In the genomic region with DNA sequence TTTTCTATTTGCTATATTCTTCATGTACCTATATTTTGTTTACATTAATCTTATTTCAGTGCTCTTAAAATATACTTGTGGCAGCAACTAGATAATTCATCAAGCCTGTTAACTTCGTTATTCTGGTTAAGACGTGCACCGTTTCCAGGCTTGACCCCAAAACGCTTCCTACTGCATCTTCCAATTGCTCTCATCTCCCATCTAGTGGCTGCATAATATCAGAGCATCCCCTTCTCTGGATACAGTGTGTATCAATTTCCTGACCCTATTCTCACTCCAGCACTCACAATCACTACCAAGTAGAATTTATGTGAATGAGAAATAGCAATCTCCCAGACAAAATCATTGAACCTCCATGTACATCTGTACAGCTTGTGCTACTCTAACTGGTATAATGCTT, we compare ENCODE assay signal across 1 cellular context.
TF ChIP-seq lines count a peak whose summit lies in the region.

No MANE protein-coding gene starts in this region.

TF ChIP-seq in HCT116, 20 proteins besides CTCF, POLR2A, EP300 and RAD21 (continued from another document):
- TF ChIP-seq, protein P1, sequence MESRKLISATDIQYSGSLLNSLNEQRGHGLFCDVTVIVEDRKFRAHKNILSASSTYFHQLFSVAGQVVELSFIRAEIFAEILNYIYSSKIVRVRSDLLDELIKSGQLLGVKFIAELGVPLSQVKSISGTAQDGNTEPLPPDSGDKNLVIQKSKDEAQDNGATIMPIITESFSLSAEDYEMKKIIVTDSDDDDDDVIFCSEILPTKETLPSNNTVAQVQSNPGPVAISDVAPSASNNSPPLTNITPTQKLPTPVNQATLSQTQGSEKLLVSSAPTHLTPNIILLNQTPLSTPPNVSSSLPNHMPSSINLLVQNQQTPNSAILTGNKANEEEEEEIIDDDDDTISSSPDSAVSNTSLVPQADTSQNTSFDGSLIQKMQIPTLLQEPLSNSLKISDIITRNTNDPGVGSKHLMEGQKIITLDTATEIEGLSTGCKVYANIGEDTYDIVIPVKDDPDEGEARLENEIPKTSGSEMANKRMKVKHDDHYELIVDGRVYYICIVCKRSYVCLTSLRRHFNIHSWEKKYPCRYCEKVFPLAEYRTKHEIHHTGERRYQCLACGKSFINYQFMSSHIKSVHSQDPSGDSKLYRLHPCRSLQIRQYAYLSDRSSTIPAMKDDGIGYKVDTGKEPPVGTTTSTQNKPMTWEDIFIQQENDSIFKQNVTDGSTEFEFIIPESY (IDR thresholded peaks at IDR 0.05; ENCODE audit: extremely low read depth, insufficient replicate concordance, low read length): no peak
- TF ChIP-seq, protein P2, sequence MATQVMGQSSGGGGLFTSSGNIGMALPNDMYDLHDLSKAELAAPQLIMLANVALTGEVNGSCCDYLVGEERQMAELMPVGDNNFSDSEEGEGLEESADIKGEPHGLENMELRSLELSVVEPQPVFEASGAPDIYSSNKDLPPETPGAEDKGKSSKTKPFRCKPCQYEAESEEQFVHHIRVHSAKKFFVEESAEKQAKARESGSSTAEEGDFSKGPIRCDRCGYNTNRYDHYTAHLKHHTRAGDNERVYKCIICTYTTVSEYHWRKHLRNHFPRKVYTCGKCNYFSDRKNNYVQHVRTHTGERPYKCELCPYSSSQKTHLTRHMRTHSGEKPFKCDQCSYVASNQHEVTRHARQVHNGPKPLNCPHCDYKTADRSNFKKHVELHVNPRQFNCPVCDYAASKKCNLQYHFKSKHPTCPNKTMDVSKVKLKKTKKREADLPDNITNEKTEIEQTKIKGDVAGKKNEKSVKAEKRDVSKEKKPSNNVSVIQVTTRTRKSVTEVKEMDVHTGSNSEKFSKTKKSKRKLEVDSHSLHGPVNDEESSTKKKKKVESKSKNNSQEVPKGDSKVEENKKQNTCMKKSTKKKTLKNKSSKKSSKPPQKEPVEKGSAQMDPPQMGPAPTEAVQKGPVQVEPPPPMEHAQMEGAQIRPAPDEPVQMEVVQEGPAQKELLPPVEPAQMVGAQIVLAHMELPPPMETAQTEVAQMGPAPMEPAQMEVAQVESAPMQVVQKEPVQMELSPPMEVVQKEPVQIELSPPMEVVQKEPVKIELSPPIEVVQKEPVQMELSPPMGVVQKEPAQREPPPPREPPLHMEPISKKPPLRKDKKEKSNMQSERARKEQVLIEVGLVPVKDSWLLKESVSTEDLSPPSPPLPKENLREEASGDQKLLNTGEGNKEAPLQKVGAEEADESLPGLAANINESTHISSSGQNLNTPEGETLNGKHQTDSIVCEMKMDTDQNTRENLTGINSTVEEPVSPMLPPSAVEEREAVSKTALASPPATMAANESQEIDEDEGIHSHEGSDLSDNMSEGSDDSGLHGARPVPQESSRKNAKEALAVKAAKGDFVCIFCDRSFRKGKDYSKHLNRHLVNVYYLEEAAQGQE (IDR thresholded peaks at IDR 0.05; ENCODE audit: low read depth): no peak
- TF ChIP-seq JUND (IDR thresholded peaks at IDR 0.05) (no peak), SRF (IDR thresholded peaks at IDR 0.05; ENCODE audit: low read depth) (no peak), CEBPB (IDR thresholded peaks at IDR 0.05; ENCODE audit: low read depth) (no peak), EZH2 (IDR thresholded peaks at IDR 0.05) (no peak), YY1 (IDR thresholded peaks at IDR 0.05; ENCODE audit: extremely low read depth, insufficient replicate concordance, low read depth, low read length) (no peak), SP1 (IDR thresholded peaks at IDR 0.05; ENCODE audit: low read depth) (no peak), SIN3A (IDR thresholded peaks at IDR 0.05; ENCODE audit: low read depth) (no peak), EGR1 (IDR thresholded peaks at IDR 0.05; ENCODE audit: low read depth) (no peak), ELF1 (IDR thresholded peaks at IDR 0.05; ENCODE audit: borderline replicate concordance, low read depth) (no peak), TCF7L2 (IDR thresholded peaks at IDR 0.05; ENCODE audit: borderline replicate concordance, extremely low read depth, insufficient read depth, insufficient read length) (no peak), FOSL1 (IDR thresholded peaks at IDR 0.05; ENCODE audit: low read depth) (no peak), EZH2phosphoT487 (IDR thresholded peaks at IDR 0.05; ENCODE audit: borderline replicate concordance) (no peak)
- TF ChIP-seq, protein P3, sequence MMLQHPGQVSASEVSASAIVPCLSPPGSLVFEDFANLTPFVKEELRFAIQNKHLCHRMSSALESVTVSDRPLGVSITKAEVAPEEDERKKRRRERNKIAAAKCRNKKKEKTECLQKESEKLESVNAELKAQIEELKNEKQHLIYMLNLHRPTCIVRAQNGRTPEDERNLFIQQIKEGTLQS (IDR thresholded peaks at IDR 0.05): no peak
TF ChIP-seq in HCT116: peak in this region for 0.
